8 cellular contexts compared by ENCODE assay signal in genomic region chr19:58560007-58560887, GRCh38. TPM values are rescaled to one million over a fixed set of nuclear protein-coding genes. Genes with fewer than 3 reads are reported as not detected.
DNase-seq lines count a peak whose midpoint lies in the region; ATAC-seq and TF ChIP-seq lines count a peak whose summit lies in the region.

No MANE protein-coding gene starts in this region.

- TF ChIP-seq EP300 in esophagus muscularis mucosa (IDR thresholded peaks at IDR 0.05), result no peak

- peaks cover 5% of the 10 kb centered on the region for H3K36me3 Mint-ChIP-seq in progenitor cell of endocrine pancreas (ENCODE audit: insufficient read depth)

- ATAC-seq in RWPE2 (ENCODE audit: low read depth), result no peak

- peaks cover 37% of the 10 kb centered on the region for H3F3A ChIP-seq in DOHH2 (ENCODE audit: control insufficient read depth, insufficient read depth)

- H3K27me3 ChIP-seq in DOHH2 (ENCODE audit: control insufficient read depth, low read length) (0 out of 2 replicates have a peak, but pooled peaks cover 2% of the 10 kb centered on the region), RWPE2 (ENCODE audit: insufficient read depth, poor library complexity, severe bottlenecking) (no peaks in the 10 kb centered on the region), esophagus muscularis mucosa (peaks cover 0 to 8% (median 0%) of the 10 kb centered on the region in 4 donors)

- H3K27ac ChIP-seq in DOHH2 (ENCODE audit: low read depth, low read length) (peak overlapping the region; percentile 91), RWPE2 (ENCODE audit: poor library complexity, severe bottlenecking) (peak overlapping the region; percentile 90), esophagus muscularis mucosa (replicated peaks in 1 of 4) (peak overlapping the region; percentile 96 to 100 (median 100))

- no peaks in the 10 kb centered on the region for H3K27me3 Mint-ChIP-seq in progenitor cell of endocrine pancreas

- peaks cover 26% of the 10 kb centered on the region for H3K4me1 Mint-ChIP-seq in progenitor cell of endocrine pancreas (ENCODE audit: low read depth)

- TF ChIP-seq POLR2A in esophagus muscularis mucosa (IDR thresholded peaks at IDR 0.05; ENCODE audit: low read depth), result no peak

- peak overlapping the region; percentile 97 for H3K4me2 ChIP-seq in DOHH2 (ENCODE audit: low read length)

- H3K27ac Mint-ChIP-seq in progenitor cell of endocrine pancreas, result peak overlapping the region; percentile 98

- no peaks in the 10 kb centered on the region for H3K9me3 Mint-ChIP-seq in progenitor cell of endocrine pancreas (ENCODE audit: low read depth)

- H3K36me3 ChIP-seq in DOHH2 (ENCODE audit: control insufficient read depth, low read length), result peaks cover 31% of the 10 kb centered on the region
- H3K36me3 ChIP-seq in RWPE2 (ENCODE audit: low read depth), result peaks cover 14% of the 10 kb centered on the region
- peaks cover 12 to 20% (median 16%) of the 10 kb centered on the region in 4 donors for H3K36me3 ChIP-seq in esophagus muscularis mucosa

- TF ChIP-seq CTCF in DOHH2 (IDR thresholded peaks at IDR 0.05; ENCODE audit: low read depth, low read length, poor library complexity, severe bottlenecking) (no peak), RWPE2 (IDR thresholded peaks at IDR 0.05; ENCODE audit: poor library complexity, severe bottlenecking) (no peak), esophagus muscularis mucosa (IDR thresholded peaks at IDR 0.05) (no peak), progenitor cell of endocrine pancreas (IDR thresholded peaks at IDR 0.05; ENCODE audit: unreplicated experiment) (no peak)

- DNase-seq in RWPE2 (ENCODE audit: low spot score) (no peak), esophagus muscularis mucosa (ENCODE audit: extremely low spot score) (no peak), progenitor cell of endocrine pancreas (ENCODE audit: low spot score, unreplicated experiment) (no peak), NCI-H2107 treated with DMSO at 0.1 percent for 48 hours (lab: John Stamatoyannopoulos, UW; ENCODE audit: unreplicated experiment) (no peak), activated gamma-delta T cell treated with Interleukin-2 at 50 U/mL for 16 hours (no peak), DMS153 (lab: John Stamatoyannopoulos, UW) (no peak), NCI-H510A treated with DMSO at 0.1 percent for 48 hours (lab: John Stamatoyannopoulos, UW) (no peak)

- no peaks in the 10 kb centered on the region for H3K9me3 ChIP-seq in DOHH2 (ENCODE audit: control insufficient read depth, insufficient read depth, low read length)
- no peaks in the 10 kb centered on the region for H3K9me3 ChIP-seq in RWPE2 (ENCODE audit: severe bottlenecking)
- no peaks in the 10 kb centered on the region for H3K9me3 ChIP-seq in esophagus muscularis mucosa

- intact Hi-C loops in esophagus muscularis mucosa (cut with DNase I), result no loop called here

- H3K4me1 ChIP-seq in DOHH2 (ENCODE audit: control insufficient read depth, low read length) (peaks cover 72% of the 10 kb centered on the region), RWPE2 (ENCODE audit: insufficient read depth, poor library complexity, severe bottlenecking) (no peaks in the 10 kb centered on the region), esophagus muscularis mucosa (peaks cover 56 to 71% (median 71%) of the 10 kb centered on the region in 4 donors)

- H3K4me3 ChIP-seq in DOHH2 (ENCODE audit: low read length) (peak overlapping the region; percentile 92), RWPE2 (ENCODE audit: severe bottlenecking) (peak overlapping the region; percentile 64), esophagus muscularis mucosa (peak overlapping the region; percentile 67 to 89 (median 84))

- 80% methylated on average over 7 of the region's 8 CpGs for WGBS in esophagus muscularis mucosa

- H3K79me2 ChIP-seq in DOHH2 (ENCODE audit: control insufficient read depth, low read length), result peaks cover 41% of the 10 kb centered on the region

- H3K9me2 ChIP-seq in DOHH2 (replicated peaks; ENCODE audit: control insufficient read depth, low read length), result no peaks in the 10 kb centered on the region

- peak overlapping the region; percentile 92 for H3K4me3 Mint-ChIP-seq in progenitor cell of endocrine pancreas (ENCODE audit: low read depth)

- no peaks in the 10 kb centered on the region for H4K20me1 ChIP-seq in DOHH2 (ENCODE audit: control insufficient read depth, insufficient read depth, low read depth, low read length)

RNA-seq across cellular contexts. Expression of gene UBE2M, which starts 1.8 kb away (rescaled TPM):
- 10 to 100 TPM; 36.1 to 54.9 (median 45.8) TPM for total RNA-seq in esophagus muscularis mucosa
- 73.0 and 80.4 TPM in 2 replicates for total RNA-seq in progenitor cell of endocrine pancreas

RNA-seq across cellular contexts. Expression of gene CHMP2A, which starts 5.3 kb away (rescaled TPM):
- total RNA-seq in esophagus muscularis mucosa, result 100 to 1,000 TPM; 124 to 145 (median 141) TPM
- total RNA-seq in progenitor cell of endocrine pancreas, result 72.2 and 81.5 TPM in 2 replicates

RNA-seq across cellular contexts. Expression of gene MZF1, which starts 12.9 kb away (rescaled TPM):
- 10 to 100 TPM; 20.5 to 29.3 (median 22.4) TPM for total RNA-seq in esophagus muscularis mucosa
- 70.9 and 71.3 TPM in 2 replicates for total RNA-seq in progenitor cell of endocrine pancreas

RNA-seq across cellular contexts. Expression of gene TRIM28, which starts 16.4 kb away (rescaled TPM):
- 100 to 1,000 TPM; 152 to 319 (median 264) TPM for total RNA-seq in esophagus muscularis mucosa
- 699 and 731 TPM in 2 replicates for total RNA-seq in progenitor cell of endocrine pancreas

RNA-seq across cellular contexts. Expression of gene ZBTB45, which starts 40.6 kb away (rescaled TPM):
- total RNA-seq in esophagus muscularis mucosa (10 to 100 TPM in 2 of 4 donors, 1 to 10 TPM in 2; 8.8 to 20.0 (median 12.1) TPM), progenitor cell of endocrine pancreas (22.3 and 22.7 TPM in 2 replicates)
